In genomic region chr9:93651521-93651950, GRCh38 we compare ENCODE assay signal across 31 cellular contexts.
DNase-seq lines count a peak whose midpoint lies in the region; ATAC-seq and TF ChIP-seq lines count a peak whose summit lies in the region.
"Had no signal": no experiment of that assay in that cellular context is flagged by ENCODE, and none has a peak within 500 bp of the region (broad histone marks: within the 10 kb centered on the region; RNA-seq: fewer than 3 reads in every experiment).

No MANE protein-coding gene starts in this region.

- H3K79me2 ChIP-seq in osteoblast (ENCODE audit: insufficient read depth, low read length) = no peaks in the 10 kb centered on the region

- peaks cover 22% of the 10 kb centered on the region for H3K36me3 ChIP-seq in osteoblast (ENCODE audit: insufficient read depth, low read length)

- H3K36me3 Mint-ChIP-seq in activated T-cell treated with anti-CD3 and anti-CD28 coated beads, Interleukin-2, amount 50 U/mL, for 24 hours (ENCODE audit: low read depth) = peaks cover 68% of the 10 kb centered on the region

- no peaks in the 10 kb centered on the region for H3K27me3 Mint-ChIP-seq in activated T-cell treated with anti-CD3 and anti-CD28 coated beads, Interleukin-2, amount 50 U/mL, for 24 hours
- H3K27me3 Mint-ChIP-seq in stimulated activated naive CD8-positive, alpha-beta T cell treated with anti-CD3 and anti-CD28 coated beads, Interleukin-15, amount 100 ng/mL, for 72 hours = no peaks in the 10 kb centered on the region
- H3K27me3 Mint-ChIP-seq: central memory CD8-positive, alpha-beta T cell; T-helper 17 cell had no signal

- no peak overlapping the region for H3K27ac ChIP-seq in osteoblast (ENCODE audit: low read depth, low read length)
- H3K27ac ChIP-seq: esophagus squamous epithelium, foreskin keratinocyte, PC-9, upper lobe of left lung had no signal

- no peak overlapping the region for H2AFZ ChIP-seq in osteoblast (ENCODE audit: low read length)
- H2AFZ ChIP-seq: PC-9 had no signal

- H3K27me3 ChIP-seq in osteoblast (ENCODE audit: insufficient read depth, low read length) = no peaks in the 10 kb centered on the region
- H3K27me3 ChIP-seq: esophagus squamous epithelium, foreskin keratinocyte, upper lobe of left lung had no signal

- ATAC-seq in stimulated activated naive CD8-positive, alpha-beta T cell treated with anti-CD3 and anti-CD28 coated beads, Interleukin-15, Interleukin-2, amounts not matched to agents 100 U/mL and 50 U/mL, for 24 hours = no peak
- no peak for ATAC-seq in stimulated activated naive CD8-positive, alpha-beta T cell treated with anti-CD3 and anti-CD28 coated beads, Interleukin-15, amount 100 ng/mL, for 72 hours
- no peak for ATAC-seq in HG03439 (IDR thresholded peaks at IDR 0.05; ENCODE audit: unreplicated experiment)
- ATAC-seq: activated CD4-positive, CD25-positive, alpha-beta regulatory T cell treated with anti-CD3 and anti-CD28 coated beads, Interleukin-2, amount 50 U/mL, for 24 hours; foreskin keratinocyte; T-helper 17 cell had no signal

- no peaks in the 10 kb centered on the region for H3K4me1 Mint-ChIP-seq in activated T-cell treated with anti-CD3 and anti-CD28 coated beads, Interleukin-2, amount 50 U/mL, for 24 hours (ENCODE audit: low read depth)
- no peaks in the 10 kb centered on the region for H3K4me1 Mint-ChIP-seq in stimulated activated naive CD8-positive, alpha-beta T cell treated with anti-CD3 and anti-CD28 coated beads, Interleukin-15, amount 100 ng/mL, for 72 hours
- H3K4me1 Mint-ChIP-seq: CD14-positive monocyte; central memory CD8-positive, alpha-beta T cell; H9; neural crest cell had no signal

- no peaks in the 10 kb centered on the region for H3K4me1 ChIP-seq in osteoblast (ENCODE audit: insufficient read depth, low read length)
- H3K4me1 ChIP-seq: esophagus squamous epithelium, foreskin keratinocyte, upper lobe of left lung had no signal

- H3K27ac Mint-ChIP-seq in activated T-cell treated with anti-CD3 and anti-CD28 coated beads, Interleukin-2, amount 50 U/mL, for 24 hours = no peak overlapping the region
- no peak overlapping the region for H3K27ac Mint-ChIP-seq in stimulated activated naive CD8-positive, alpha-beta T cell treated with anti-CD3 and anti-CD28 coated beads, Interleukin-15, amount 100 ng/mL, for 72 hours
- H3K27ac Mint-ChIP-seq: H9, T-helper 17 cell had no signal

- H3K4me2 ChIP-seq in osteoblast (ENCODE audit: insufficient read depth, low read length) = no peak overlapping the region
- H3K4me2 ChIP-seq: PC-9 had no signal

- H3K4me3 ChIP-seq in osteoblast (ENCODE audit: insufficient read depth, low read length) = no peak overlapping the region
- H3K4me3 ChIP-seq: esophagus squamous epithelium, PC-9, upper lobe of left lung had no signal

- H3K9me3 ChIP-seq in osteoblast (ENCODE audit: low read depth, low read length) = no peaks in the 10 kb centered on the region
- H3K9me3 ChIP-seq: esophagus squamous epithelium, upper lobe of left lung had no signal

- H3K4me3 Mint-ChIP-seq in activated T-cell treated with anti-CD3 and anti-CD28 coated beads, Interleukin-2, amount 50 U/mL, for 24 hours = no peak overlapping the region
- no peak overlapping the region for H3K4me3 Mint-ChIP-seq in stimulated activated naive CD8-positive, alpha-beta T cell treated with anti-CD3 and anti-CD28 coated beads, Interleukin-15, amount 100 ng/mL, for 72 hours
- H3K4me3 Mint-ChIP-seq: CD14-positive monocyte; central memory CD8-positive, alpha-beta T cell; H9; neural crest cell; T-helper 17 cell had no signal

- DNase-seq in activated T-cell treated with anti-CD3 and anti-CD28 coated beads, Interleukin-2, amount 50 U/mL, for 24 hours = peak; percentile 16
- DNase-seq in activated T-cell treated with anti-CD3 and anti-CD28 coated beads, Interleukin-2, amount 50 U/mL, for 48 hours = no peak
- peak; percentile 0 for DNase-seq in stimulated activated naive CD8-positive, alpha-beta T cell treated with anti-CD3 and anti-CD28 coated beads, Interleukin-15, Interleukin-2, amounts not matched to agents 100 U/mL and 50 U/mL, for 24 hours
- DNase-seq in stimulated activated naive CD8-positive, alpha-beta T cell treated with anti-CD3 and anti-CD28 coated beads, Interleukin-15, amount 100 ng/mL, for 72 hours = no peak
- DNase-seq in osteoblast (ENCODE audit: insufficient read length, low spot score, missing footprints) (peak; percentile 50), kidney tubule cell (ENCODE audit: low spot score) (no peak), HuH-7.5 (ENCODE audit: low spot score) (no peak)
- DNase-seq: activated CD4-positive, alpha-beta T cell treated with anti-CD3 and anti-CD28 coated beads, Interleukin-2, amount 50 U/mL, for 4 hours; activated gamma-delta T cell; Calu3; dermis blood vessel endothelial cell; DMS79; esophagus squamous epithelium; foreskin keratinocyte; H9; hippocampal formation; Karpas-422; mesenchymal stem cell; NCI-H1417; NCI-H2029; NCI-H524 treated with DMSO at 0.1 percent for 48 hours; PC-9; SHP77; stimulated activated CD4-positive, alpha-beta T cell treated with anti-CD3 and anti-CD28 coated beads, Interleukin-4, amount 100 ng/mL, for 24 hours; T-helper 17 cell had no signal

- no peaks in the 10 kb centered on the region for H4K20me1 ChIP-seq in osteoblast (ENCODE audit: insufficient read depth, low read length)

- H3K9me3 Mint-ChIP-seq in activated T-cell treated with anti-CD3 and anti-CD28 coated beads, Interleukin-2, amount 50 U/mL, for 24 hours = no peaks in the 10 kb centered on the region
- H3K9me3 Mint-ChIP-seq in stimulated activated naive CD8-positive, alpha-beta T cell treated with anti-CD3 and anti-CD28 coated beads, Interleukin-15, amount 100 ng/mL, for 72 hours = no peaks in the 10 kb centered on the region
- H3K9me3 Mint-ChIP-seq: CD14-positive monocyte; central memory CD8-positive, alpha-beta T cell; H9; neural crest cell had no signal

- no peak for TF ChIP-seq CTCF in osteoblast (IDR thresholded peaks at IDR 0.05; ENCODE audit: extremely low read depth, low read depth, low read length)

Comparison
In these comparisons a context has a peak if more than half of its experiments do, and no peak if none do; other contexts are left out.
1. DNase-seq: peak in activated T-cell treated with anti-CD3 and anti-CD28 coated beads, Interleukin-2, amount 50 U/mL, for 24 hours (single experiment), stimulated activated naive CD8-positive, alpha-beta T cell treated with anti-CD3 and anti-CD28 coated beads, Interleukin-15, Interleukin-2, amounts not matched to agents 100 U/mL and 50 U/mL, for 24 hours (single experiment) and osteoblast (single experiment); none in activated T-cell treated with anti-CD3 and anti-CD28 coated beads, Interleukin-2, amount 50 U/mL, for 48 hours (0 of 2), stimulated activated naive CD8-positive, alpha-beta T cell treated with anti-CD3 and anti-CD28 coated beads, Interleukin-15, amount 100 ng/mL, for 72 hours (0 of 2), kidney tubule cell (single experiment) and HuH-7.5 (single experiment).